17 cellular contexts compared by ENCODE assay signal in genomic region chr7:90599892-90600555, GRCh38. TPM values are rescaled to one million over a fixed set of nuclear protein-coding genes. Genes with fewer than 3 reads are reported as not detected.
A peak's percentile ranks its signal among the peaks of the same experiment; 100 is the strongest.
DNase-seq lines count a peak whose midpoint lies in the region; ATAC-seq, FAIRE-seq and TF ChIP-seq lines count a peak whose summit lies in the region.
"Had no signal": no experiment of that assay in that cellular context is flagged by ENCODE, and none has a peak within 500 bp of the region (broad histone marks: within the 10 kb centered on the region; RNA-seq: fewer than 3 reads in every experiment).

No MANE protein-coding gene starts in this region.

- POLR2A ChIA-PET in GM12878 (lab: Charles Lee) = interaction anchor here (0.6 to 2.0 kb wide), 3 partner anchors 13 to 25 kb away, joined by 3 to 11 read pairs (median 3); no protein-coding TSS in a partner anchor
- POLR2A ChIA-PET in naive thymus-derived CD8-positive, alpha-beta T cell (lab: Charles Lee) = no interaction called here

- H3K4me3 Mint-ChIP-seq in nephron = peak overlapping the region in 2 of 3 experiments; percentile 8 to 69
- peak overlapping the region in 1 of 10 donors; percentile 22 for H3K4me3 Mint-ChIP-seq in naive thymus-derived CD8-positive, alpha-beta T cell
- H3K4me3 Mint-ChIP-seq: activated T-helper 17 cell treated with anti-CD3 and anti-CD28 coated beads, Interleukin-2, amount 50 U/mL, for 72 hours had no signal

- H3K4me1 ChIP-seq in GM12878 (ENCODE audit: control insufficient read depth, insufficient read depth, low read length) = peaks cover 18% of the 10 kb centered on the region
- H3K4me1 ChIP-seq in hepatocyte (ENCODE audit: insufficient read depth) = no peaks in the 10 kb centered on the region

- H3K27me3 ChIP-seq in GM12878 (replicated peaks in 1 of 2; ENCODE audit: control insufficient read depth in 2 of 2, insufficient read depth in 2 of 2, low read length in 1 of 2) (no peaks in the 10 kb centered on the region), hepatocyte (no peaks in the 10 kb centered on the region)

- RAD21 ChIA-PET in GM12878 (lab: Charles Lee; ENCODE audit: unreplicated experiment) = interaction anchor here (1.1 kb wide), 2 partner anchors 29 to 46 kb away, joined by 3 to 5 read pairs; no protein-coding TSS in a partner anchor

- ATAC-seq in GM18870 (IDR thresholded peaks at IDR 0.05; ENCODE audit: unreplicated experiment) (peak; percentile 32), GM12878 (peak; percentile 18)
- ATAC-seq in naive thymus-derived CD8-positive, alpha-beta T cell = no peak
- ATAC-seq: activated T-helper 17 cell treated with anti-CD3 and anti-CD28 coated beads, Interleukin-2, amount 50 U/mL, for 72 hours had no signal

- WGBS in GM12878 (ENCODE audit: insufficient coverage, insufficient replicate concordance, low lambda C conversion rate, missing lambda C conversion rate) = under 1% methylated on average over 4 of the region's 4 CpGs
- 81% methylated on average over 4 of the region's 4 CpGs for WGBS in hepatocyte (ENCODE audit: low lambda C conversion rate, missing lambda C conversion rate)

- TF ChIP-seq POLR2A in NB4 (IDR thresholded peaks at IDR 0.05; ENCODE audit: extremely low read depth, insufficient read length) = no peak
- TF ChIP-seq POLR2A in GM12878 (IDR thresholded peaks at IDR 0.05; ENCODE audit: low read depth, low read length) = no peak

- no peaks in the 10 kb centered on the region for H3K27me3 Mint-ChIP-seq in nephron (ENCODE audit: low read depth)
- peaks cover 29 to 62% (median 42%) of the 10 kb centered on the region in 5 donors for H3K27me3 Mint-ChIP-seq in naive thymus-derived CD8-positive, alpha-beta T cell

- H3K36me3 Mint-ChIP-seq in nephron (ENCODE audit: low read depth) = no peaks in the 10 kb centered on the region
- no peaks in the 10 kb centered on the region for H3K36me3 Mint-ChIP-seq in naive thymus-derived CD8-positive, alpha-beta T cell

- H3K4me2 ChIP-seq in GM12878 (ENCODE audit: control insufficient read depth, insufficient read depth) (peak overlapping the region; percentile 64), hepatocyte (no peak overlapping the region)
- H3K4me2 ChIP-seq: KMS-11 had no signal

- SMC1A ChIA-PET in GM12878 (lab: Charles Lee; ENCODE audit: uncharacterized antibody, unreplicated experiment) = interaction anchor here (1.2 to 7.3 kb wide), 10 partner anchors 8 to 435 kb away, joined by 3 to 45 read pairs (median 7); no protein-coding TSS in a partner anchor

- no peak for TF ChIP-seq CTCF in NB4 (IDR thresholded peaks at IDR 0.05; ENCODE audit: low read depth, low read length)
- TF ChIP-seq CTCF in GM12878 (IDR thresholded peaks at IDR 0.05 in 2 of 3, conservative IDR thresholded peaks at IDR 0.05 in 1 of 3; ENCODE audit: control insufficient read depth in 2 of 3, extremely low read depth in 1 of 3, insufficient read depth in 1 of 3, low read depth in 3 of 3, low read length in 3 of 3) = no peak
- TF ChIP-seq CTCF in nephron (IDR thresholded peaks at IDR 0.05; ENCODE audit: unreplicated experiment in 3 of 3) = no peak
- TF ChIP-seq CTCF in hepatocyte (IDR thresholded peaks at IDR 0.05; ENCODE audit: poor library complexity) = no peak

- CTCF ChIA-PET in GM12878 (lab: Yijun Ruan, JAX) = no interaction called here

- H3K9me3 ChIP-seq in GM12878 (replicated peaks; ENCODE audit: control insufficient read depth, insufficient read depth, low read length) = no peaks in the 10 kb centered on the region
- no peaks in the 10 kb centered on the region for H3K9me3 ChIP-seq in hepatocyte (ENCODE audit: low read depth)

- no peaks in the 10 kb centered on the region for H3K9me2 ChIP-seq in hepatocyte (replicated peaks; ENCODE audit: insufficient read depth)

- no peaks in the 10 kb centered on the region for H3K9me3 Mint-ChIP-seq in nephron
- peaks cover 0 to 6% (median 0%) of the 10 kb centered on the region in 9 donors for H3K9me3 Mint-ChIP-seq in naive thymus-derived CD8-positive, alpha-beta T cell
- H3K9me3 Mint-ChIP-seq: activated T-helper 17 cell treated with anti-CD3 and anti-CD28 coated beads, Interleukin-2, amount 50 U/mL, for 72 hours had no signal

- TF ChIP-seq RAD21 in GM12878 (IDR thresholded peaks at IDR 0.05; ENCODE audit: insufficient read depth, low read depth, low read length) = no peak

- H4K20me1 ChIP-seq in GM12878 (ENCODE audit: control insufficient read depth, insufficient read depth) (no peaks in the 10 kb centered on the region), hepatocyte (ENCODE audit: insufficient read depth, poor library complexity, severe bottlenecking) (peaks cover 7% of the 10 kb centered on the region)

- H3K27ac Mint-ChIP-seq in nephron = peak overlapping the region; percentile 15 to 39 (median 36)
- peak overlapping the region in 1 of 10 donors; percentile 37 for H3K27ac Mint-ChIP-seq in naive thymus-derived CD8-positive, alpha-beta T cell
- H3K27ac Mint-ChIP-seq: activated T-helper 17 cell treated with anti-CD3 and anti-CD28 coated beads, Interleukin-2, amount 50 U/mL, for 72 hours had no signal

- H2AFZ ChIP-seq in GM12878 (ENCODE audit: control insufficient read depth, low read depth, low read length) (peak overlapping the region; percentile 61), hepatocyte (no peak overlapping the region)

- peaks cover 52% of the 10 kb centered on the region for H3K4me1 Mint-ChIP-seq in nephron
- peaks cover 6 to 56% (median 18%) of the 10 kb centered on the region in 4 donors for H3K4me1 Mint-ChIP-seq in naive thymus-derived CD8-positive, alpha-beta T cell

- intact Hi-C loops in GM12878 (cut with micrococcal nuclease; ENCODE audit: unreplicated experiment) = loop anchor here (5.0 to 10.0 kb wide), 2 partner anchors 107 to 435 kb away; no protein-coding TSS in a partner anchor

- peak overlapping the region; percentile 52 for H3K4me3 ChIP-seq in NB4 (ENCODE audit: low read depth, low read length)
- peak overlapping the region; percentile 21; the same call in 1 of the 2 replicates for H3K4me3 ChIP-seq in GM12878
- no peak overlapping the region for H3K4me3 ChIP-seq in hepatocyte

- H3K79me2 ChIP-seq in GM12878 (ENCODE audit: control insufficient read depth, insufficient read depth, low read length) = peaks cover 42% of the 10 kb centered on the region
- H3K79me2 ChIP-seq in hepatocyte = peaks cover 69% of the 10 kb centered on the region

- DNase-seq in NB4 (ENCODE audit: low read depth) (peak; percentile 80), GM12878 (ENCODE audit: low read depth, low spot score) (no peak), hepatocyte (ENCODE audit: low spot score) (no peak), dermis blood vessel endothelial cell (no peak)
- DNase-seq in activated naive CD4-positive, alpha-beta T cell (lab: John Stamatoyannopoulos, UW) = no peak
- DNase-seq in naive thymus-derived CD8-positive, alpha-beta T cell = no peak
- DNase-seq: activated CD4-positive, alpha-beta T cell treated with anti-CD3 and anti-CD28 coated beads, Interleukin-2, amount 50 U/mL, for 4 hours; C1 segment of cervical spinal cord; erythroblast; NCI-H2107; stimulated activated CD4-positive, alpha-beta T cell treated with anti-CD3 and anti-CD28 coated beads, Interleukin-2, amount 100 ng/mL, for 48 hours; stimulated activated naive CD4-positive, alpha-beta T cell; T-helper 2 cell had no signal

- H3K27ac ChIP-seq in GM12878 (ENCODE audit: control insufficient read depth, insufficient read depth) (peak overlapping the region; percentile 44), hepatocyte (no peak overlapping the region)
- H3K27ac ChIP-seq: KMS-11 had no signal

- no peaks in the 10 kb centered on the region for H3K36me3 ChIP-seq in GM12878 (ENCODE audit: control insufficient read depth in 2 of 2, insufficient read depth in 2 of 2, low read length in 1 of 2)
- H3K36me3 ChIP-seq in hepatocyte (replicated peaks; ENCODE audit: insufficient read depth, low read depth) = no peaks in the 10 kb centered on the region

- in situ Hi-C loops in GM12878 (cut with MboI) = no loop called here

- peak overlapping the region; percentile 5; the same call in 1 of the 2 replicates for H3K9ac ChIP-seq in GM12878 (ENCODE audit: control insufficient read depth, insufficient read depth, low read length)
- H3K9ac ChIP-seq: KMS-11 had no signal

- BruUV-seq in GM12878 (replicated peaks; lab: Mats Ljungman, UMichigan) = no TSS peak

- FAIRE-seq in GM12878 (lab: Jason Lieb, UNC) = no peak

- TF ChIP-seq EP300 in GM12878 (IDR thresholded peaks at IDR 0.05; ENCODE audit: borderline replicate concordance in 1 of 2, control insufficient read depth in 1 of 2, low read depth in 2 of 2, low read length in 2 of 2) = no peak; a peak in 1 of 4 replicates

TF ChIP-seq in GM12878, 131 proteins besides CTCF, POLR2A, EP300 and RAD21 (continues in another document):
- TF ChIP-seq MTA2 (IDR thresholded peaks at IDR 0.05; ENCODE audit: low read depth) = peak; percentile 80
- peak; percentile 41; the same call in 1 of the 2 replicates for TF ChIP-seq SPI1 (IDR thresholded peaks at IDR 0.05; ENCODE audit: borderline replicate concordance, insufficient read depth, low read depth, low read length)
- 0 out of 2 replicates have a peak, but pooled peaks have one; percentile 15 for TF ChIP-seq JUNB (IDR thresholded peaks at IDR 0.05)
- TF ChIP-seq GABPA (IDR thresholded peaks at IDR 0.05; ENCODE audit: low read depth) = peak; percentile 51; the same call in 1 of the 2 replicates

RNA-seq across cellular contexts. Expression of gene CDK14, which starts 3.9 kb away (rescaled TPM):
- total RNA-seq in GM12878 (2013; cell fraction: nucleolus; rRNA removed) = 204 and 221 TPM in 2 replicates
- total RNA-seq in GM12878 (2014; rRNA removed) (29.6 and 33.3 TPM in 2 replicates), GM12878 (2014; rRNA removed; fragmentation: Illumina TruSeq; extraction: Trizol) (39.3 and 47.1 TPM in 2 replicates), GM12878 (2021) (56.7 and 61.3 TPM in 2 replicates), hepatocyte (20.7 and 23.5 TPM in 2 replicates), dermis blood vessel endothelial cell (3.0 and 3.2 TPM in 2 replicates)
- polyA plus RNA-seq in GM12878 (2011; ENCODE audit: low read depth) = 4.0 TPM
- polyA plus RNA-seq in GM12878 (2011; rRNA removed) (24.3 and 33.2 TPM in 2 replicates), GM12878 (2014; fragmentation: Illumina TruSeq; extraction: Trizol) (30.9 and 31.6 TPM in 2 replicates), GM12878 (2014; fragmentation: Nextera tagmentation; extraction: Ambion mirVana) (1 to 10 TPM; 6.5 to 7.3 TPM), GM12878 (2014; rRNA removed) (14.3 and 16.1 TPM in 2 replicates), GM12878 (2016; fragmentation: Nextera tagmentation; extraction: Ambion mirVana) (10 to 100 TPM; 12.7 to 24.1 TPM), hepatocyte (8.6 and 15.2 TPM in 2 replicates)
- polyA plus RNA-seq in GM12878 (2011; cell fraction: cytosol; rRNA removed) = 10.8 and 12.3 TPM in 2 replicates
- polyA plus RNA-seq in GM12878 (2011; cell fraction: nucleus; rRNA removed) = 26.0 and 33.3 TPM in 2 replicates
- 6.8 and 7.4 TPM in 2 replicates for polyA plus RNA-seq in GM12878 (2012)
- polyA minus RNA-seq in GM12878 (2011; rRNA and poly(A)+ RNA removed) = 78.9 and 108 TPM in 2 replicates
- polyA minus RNA-seq in GM12878 (2011; cell fraction: cytosol; rRNA and poly(A)+ RNA removed) = 13.1 and 18.1 TPM in 2 replicates
- 106 and 146 TPM in 2 replicates for polyA minus RNA-seq in GM12878 (2011; cell fraction: nucleus; rRNA and poly(A)+ RNA removed)
- total RNA-seq in naive thymus-derived CD8-positive, alpha-beta T cell = 1 to 10 TPM; 2.8 to 3.6 TPM
- under 1 TPM in 1 of 3 donors, not detected in 2; 0.15 TPM for polyA plus RNA-seq in naive thymus-derived CD8-positive, alpha-beta T cell

Comparison
In these comparisons a context has a peak if more than half of its experiments do, and no peak if none do; other contexts are left out.
1. ATAC-seq: peak in GM18870 (single experiment) and GM12878 (single experiment); none in naive thymus-derived CD8-positive, alpha-beta T cell (0 of 2).